18 cellular contexts compared by ENCODE assay signal in the genomic region with DNA sequence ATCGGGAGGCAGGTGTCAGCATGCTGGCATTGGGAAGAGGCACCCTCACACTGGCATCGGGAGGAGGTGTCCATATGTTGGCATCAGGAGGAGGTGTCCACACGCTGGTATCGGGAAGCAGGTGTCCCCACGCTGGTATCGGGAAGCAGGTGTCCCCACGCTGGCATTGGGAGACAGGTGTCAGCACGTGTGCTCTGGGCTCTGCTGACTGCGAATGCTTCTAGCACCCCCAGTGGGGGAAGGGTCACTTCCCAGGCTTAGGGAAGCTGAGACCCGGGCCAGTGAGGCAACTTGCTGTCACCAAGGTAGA.
DNase-seq lines count a peak whose midpoint lies in the region; ATAC-seq lines count a peak whose summit lies in the region.
"Had no signal": no experiment of that assay in that cellular context is flagged by ENCODE, and none has a peak within 500 bp of the region (broad histone marks: within the 10 kb centered on the region; RNA-seq: fewer than 3 reads in every experiment).

No MANE protein-coding gene starts in this region.

- no peak overlapping the region for H3K4me3 Mint-ChIP-seq in activated naive CD4-positive, alpha-beta T cell treated with anti-CD3 and anti-CD28 coated beads, Interleukin-2, amount 50 U/mL, for 24 hours
- no peak overlapping the region for H3K4me3 Mint-ChIP-seq in activated CD8-positive, alpha-beta T cell treated with anti-CD3 and anti-CD28 coated beads, Interleukin-2, amount 10 ng/mL, durations not matched to agents 7 days and 5 days
- H3K4me3 Mint-ChIP-seq in stimulated activated effector memory CD8-positive, alpha-beta T cell treated with anti-CD3 and anti-CD28 coated beads, Interleukin-12 subunit alpha, Interleukin-12 subunit beta, amount 100 ng/mL, for 72 hours, result peak overlapping the region; percentile 46

- H3K36me3 Mint-ChIP-seq in activated naive CD4-positive, alpha-beta T cell treated with anti-CD3 and anti-CD28 coated beads, Interleukin-2, amount 50 U/mL, for 24 hours, result no peaks in the 10 kb centered on the region
- peaks cover 29% of the 10 kb centered on the region for H3K36me3 Mint-ChIP-seq in activated CD8-positive, alpha-beta T cell treated with anti-CD3 and anti-CD28 coated beads, Interleukin-2, amount 10 ng/mL, durations not matched to agents 7 days and 5 days (ENCODE audit: low read depth)
- no peaks in the 10 kb centered on the region for H3K36me3 Mint-ChIP-seq in stimulated activated effector memory CD8-positive, alpha-beta T cell treated with anti-CD3 and anti-CD28 coated beads, Interleukin-12 subunit alpha, Interleukin-12 subunit beta, amount 100 ng/mL, for 72 hours
- H3K36me3 Mint-ChIP-seq: naive B cell had no signal

- H3K27me3 Mint-ChIP-seq in activated naive CD4-positive, alpha-beta T cell treated with anti-CD3 and anti-CD28 coated beads, Interleukin-2, amount 50 U/mL, for 24 hours, result no peaks in the 10 kb centered on the region
- H3K27me3 Mint-ChIP-seq in activated CD8-positive, alpha-beta T cell treated with anti-CD3 and anti-CD28 coated beads, Interleukin-2, amount 10 ng/mL, durations not matched to agents 7 days and 5 days (ENCODE audit: low read depth), result no peaks in the 10 kb centered on the region
- H3K27me3 Mint-ChIP-seq: IgD-negative memory B cell, naive B cell had no signal

- peaks cover 96% of the 10 kb centered on the region for H3K4me1 Mint-ChIP-seq in activated naive CD4-positive, alpha-beta T cell treated with anti-CD3 and anti-CD28 coated beads, Interleukin-2, amount 50 U/mL, for 24 hours
- H3K4me1 Mint-ChIP-seq in activated CD8-positive, alpha-beta T cell treated with anti-CD3 and anti-CD28 coated beads, Interleukin-2, amount 10 ng/mL, durations not matched to agents 7 days and 5 days (ENCODE audit: low read depth), result peaks cover 99% of the 10 kb centered on the region
- peaks cover 84% of the 10 kb centered on the region for H3K4me1 Mint-ChIP-seq in stimulated activated effector memory CD8-positive, alpha-beta T cell treated with anti-CD3 and anti-CD28 coated beads, Interleukin-12 subunit alpha, Interleukin-12 subunit beta, amount 100 ng/mL, for 72 hours

- DNase-seq in activated naive CD4-positive, alpha-beta T cell (lab: John Stamatoyannopoulos, UW), result no peak
- DNase-seq in NCI-H1105 (lab: John Stamatoyannopoulos, UW) (peak; percentile 77), CD1c-positive myeloid dendritic cell (ENCODE audit: extremely low spot score) (no peak)
- no peak for DNase-seq in activated CD8-positive, alpha-beta T cell treated with anti-CD3 and anti-CD28 coated beads, Interleukin-2, amount 10 ng/mL, durations not matched to agents 7 days and 5 days
- DNase-seq in stimulated activated effector memory CD8-positive, alpha-beta T cell treated with anti-CD3 and anti-CD28 coated beads, Interleukin-12 subunit alpha, Interleukin-12 subunit beta, amount 100 ng/mL, for 72 hours (ENCODE audit: low spot score in 2 of 2), result no peak
- DNase-seq: activated effector memory CD4-positive, alpha-beta T cell treated with Interleukin-2 at 50 U/mL for 16 hours; cerebellar nuclear complex; effector CD4-positive, alpha-beta T cell; mesenchymal stem cell; MG63; NCI-H1694 treated with DMSO at 0.1 percent for 48 hours; NCI-H446; stimulated activated CD4-positive, alpha-beta T cell treated with anti-CD3 and anti-CD28 coated beads, Interleukin-1b, Interleukin-23, amount 100 ng/mL, for 48 hours; stomach had no signal

- CTCF ChIA-PET in activated CD8-positive, alpha-beta T cell treated with anti-CD3 and anti-CD28 coated beads, Interleukin-2, amount 10 ng/mL, durations not matched to agents 7 days and 5 days (lab: Charles Lee), result interaction anchor here (0.9 to 2.6 kb wide), 4 partner anchors 14 to 156 kb away, joined by 3 to 10 read pairs (median 4); no protein-coding TSS in a partner anchor

- no peaks in the 10 kb centered on the region for H3K9me3 Mint-ChIP-seq in activated naive CD4-positive, alpha-beta T cell treated with anti-CD3 and anti-CD28 coated beads, Interleukin-2, amount 50 U/mL, for 24 hours
- H3K9me3 Mint-ChIP-seq in activated CD8-positive, alpha-beta T cell treated with anti-CD3 and anti-CD28 coated beads, Interleukin-2, amount 10 ng/mL, durations not matched to agents 7 days and 5 days (ENCODE audit: insufficient read depth), result no peaks in the 10 kb centered on the region
- H3K9me3 Mint-ChIP-seq in stimulated activated effector memory CD8-positive, alpha-beta T cell treated with anti-CD3 and anti-CD28 coated beads, Interleukin-12 subunit alpha, Interleukin-12 subunit beta, amount 100 ng/mL, for 72 hours, result no peaks in the 10 kb centered on the region
- H3K9me3 Mint-ChIP-seq: IgD-negative memory B cell, naive B cell had no signal

- POLR2A ChIA-PET in activated CD8-positive, alpha-beta T cell treated with anti-CD3 and anti-CD28 coated beads, Interleukin-2, amount 10 ng/mL, durations not matched to agents 7 days and 5 days (lab: Charles Lee), result interaction anchor here (1.1 kb wide), 1 partner anchor 99 kb away, joined by 4 read pairs; no protein-coding TSS in a partner anchor

- no peak for ATAC-seq in activated CD8-positive, alpha-beta T cell treated with anti-CD3 and anti-CD28 coated beads, Interleukin-2, amount 10 ng/mL, durations not matched to agents 7 days and 5 days
- no peak for ATAC-seq in stimulated activated effector memory CD8-positive, alpha-beta T cell treated with anti-CD3 and anti-CD28 coated beads, Interleukin-12 subunit alpha, Interleukin-12 subunit beta, amount 100 ng/mL, for 72 hours
- no peak for ATAC-seq in HG02623 (IDR thresholded peaks at IDR 0.05; ENCODE audit: unreplicated experiment)

- H3K27ac Mint-ChIP-seq in activated naive CD4-positive, alpha-beta T cell treated with anti-CD3 and anti-CD28 coated beads, Interleukin-2, amount 50 U/mL, for 24 hours, result peak overlapping the region; percentile 53
- H3K27ac Mint-ChIP-seq in activated CD8-positive, alpha-beta T cell treated with anti-CD3 and anti-CD28 coated beads, Interleukin-2, amount 10 ng/mL, durations not matched to agents 7 days and 5 days, result peak overlapping the region; percentile 94
- H3K27ac Mint-ChIP-seq in stimulated activated effector memory CD8-positive, alpha-beta T cell treated with anti-CD3 and anti-CD28 coated beads, Interleukin-12 subunit alpha, Interleukin-12 subunit beta, amount 100 ng/mL, for 72 hours, result peak overlapping the region; percentile 79
